In genomic region chr2:128545085-128545484, GRCh38 we compare ENCODE assay signal across 27 cellular contexts.
"Had no signal": no experiment of that assay in that cellular context is flagged by ENCODE, and none has a peak within 500 bp of the region (broad histone marks: within the 10 kb centered on the region; RNA-seq: fewer than 3 reads in every experiment).

No MANE protein-coding gene starts in this region.

- H3K36me3 Mint-ChIP-seq: activated CD8-positive, alpha-beta memory T cell treated with anti-CD3 and anti-CD28 coated beads, Interleukin-2, amount 10 ng/mL, durations not matched to agents 7 days and 5 days; activated naive CD4-positive, alpha-beta T cell treated with anti-CD3 and anti-CD28 coated beads, Interleukin-2, amount 10 ng/mL, durations not matched to agents 7 days and 5 days; activated naive CD8-positive, alpha-beta T cell treated with anti-CD3 and anti-CD28 coated beads for 36 hours had no signal

- H3K4me1 ChIP-seq: Peyer's patch had no signal

- H3K36me3 ChIP-seq: brain microvascular endothelial cell, cardiac muscle cell, Peyer's patch, SJSA1 had no signal

- DNase-seq: activated CD4-positive, alpha-beta T cell treated with anti-CD3 and anti-CD28 coated beads for 4 hours; activated CD4-positive, alpha-beta T cell treated with anti-CD3 and anti-CD28 coated beads, Interleukin-2, amount 50 U/mL, for 4 hours; activated CD8-positive, alpha-beta memory T cell treated with anti-CD3 and anti-CD28 coated beads, Interleukin-2, amount 10 ng/mL, durations not matched to agents 7 days and 5 days; activated CD8-positive, alpha-beta T cell treated with anti-CD3 and anti-CD28 coated beads, Interleukin-2, amount 10 ng/mL, durations not matched to agents 7 days and 5 days; activated gamma-delta T cell treated with Interleukin-2 at 50 U/mL for 16 hours; activated naive CD4-positive, alpha-beta T cell treated with anti-CD3 and anti-CD28 coated beads, Interleukin-2, amount 10 ng/mL, durations not matched to agents 7 days and 5 days; activated naive CD8-positive, alpha-beta T cell treated with anti-CD3 and anti-CD28 coated beads for 36 hours; activated T-cell treated with anti-CD3 and anti-CD28 coated beads, Interleukin-2, amount 50 U/mL, for 4 hours; brain microvascular endothelial cell; Karpas-422; MM.1S; NCI-H1105; NCI-H1436; NCI-H1694 treated with DMSO at 0.1 percent for 48 hours; NCI-H2029 treated with DMSO at 0.1 percent for 48 hours; NCI-H446; NCI-H524; Right ventricle myocardium superior; SW 1271 had no signal

- H3K4me3 ChIP-seq: cardiac muscle cell, K562, Peyer's patch, SJSA1 had no signal

- H3K27ac Mint-ChIP-seq: activated CD8-positive, alpha-beta memory T cell treated with anti-CD3 and anti-CD28 coated beads, Interleukin-2, amount 10 ng/mL, durations not matched to agents 7 days and 5 days; activated CD8-positive, alpha-beta T cell treated with anti-CD3 and anti-CD28 coated beads, Interleukin-2, amount 10 ng/mL, durations not matched to agents 7 days and 5 days; activated naive CD4-positive, alpha-beta T cell treated with anti-CD3 and anti-CD28 coated beads, Interleukin-2, amount 10 ng/mL, durations not matched to agents 7 days and 5 days; activated naive CD8-positive, alpha-beta T cell treated with anti-CD3 and anti-CD28 coated beads for 36 hours; T-helper 2 cell treated with Interferon-gamma antibody and Interleukin-4, amounts not matched to agents 5 μg/mL and 100 μg/mL, for 36 hours had no signal

- H3K9me3 Mint-ChIP-seq: activated naive CD4-positive, alpha-beta T cell treated with anti-CD3 and anti-CD28 coated beads, Interleukin-2, amount 10 ng/mL, durations not matched to agents 7 days and 5 days; activated naive CD8-positive, alpha-beta T cell treated with anti-CD3 and anti-CD28 coated beads for 36 hours; activated T-cell treated with anti-CD3 and anti-CD28 coated beads, Interleukin-2, amount 50 U/mL, for 4 hours had no signal

- H3K27ac ChIP-seq: brain microvascular endothelial cell, cardiac muscle cell, Peyer's patch, RWPE1, SJSA1 had no signal

- H3K4me3 Mint-ChIP-seq: activated CD8-positive, alpha-beta memory T cell treated with anti-CD3 and anti-CD28 coated beads, Interleukin-2, amount 10 ng/mL, durations not matched to agents 7 days and 5 days; activated CD8-positive, alpha-beta T cell treated with anti-CD3 and anti-CD28 coated beads, Interleukin-2, amount 10 ng/mL, durations not matched to agents 7 days and 5 days; activated naive CD4-positive, alpha-beta T cell treated with anti-CD3 and anti-CD28 coated beads, Interleukin-2, amount 10 ng/mL, durations not matched to agents 7 days and 5 days; activated naive CD8-positive, alpha-beta T cell treated with anti-CD3 and anti-CD28 coated beads for 36 hours; activated T-cell treated with anti-CD3 and anti-CD28 coated beads, Interleukin-2, amount 50 U/mL, for 4 hours; T-helper 2 cell treated with Interferon-gamma antibody and Interleukin-4, amounts not matched to agents 5 μg/mL and 100 μg/mL, for 36 hours had no signal

- H3K4me1 Mint-ChIP-seq: activated CD8-positive, alpha-beta memory T cell treated with anti-CD3 and anti-CD28 coated beads, Interleukin-2, amount 10 ng/mL, durations not matched to agents 7 days and 5 days; activated naive CD4-positive, alpha-beta T cell treated with anti-CD3 and anti-CD28 coated beads, Interleukin-2, amount 10 ng/mL, durations not matched to agents 7 days and 5 days; activated naive CD8-positive, alpha-beta T cell treated with anti-CD3 and anti-CD28 coated beads for 36 hours had no signal

- ATAC-seq: activated CD4-positive, CD25-positive, alpha-beta regulatory T cell treated with anti-CD3 and anti-CD28 coated beads, Interleukin-2, amount 50 U/mL, for 24 hours; activated CD8-positive, alpha-beta memory T cell treated with anti-CD3 and anti-CD28 coated beads, Interleukin-2, amount 10 ng/mL, durations not matched to agents 7 days and 5 days; activated CD8-positive, alpha-beta T cell treated with anti-CD3 and anti-CD28 coated beads, Interleukin-2, amount 10 ng/mL, durations not matched to agents 7 days and 5 days; activated T-cell treated with anti-CD3 and anti-CD28 coated beads, Interleukin-2, amount 50 U/mL, for 4 hours; K562; SK-N-SH treated with all-trans-retinoic acid at 6 μM for 48 hours had no signal

- H3K9me3 ChIP-seq: Peyer's patch, SJSA1 had no signal

- H3K27me3 ChIP-seq: brain microvascular endothelial cell, cardiac muscle cell, Peyer's patch, SJSA1 had no signal
